In genomic region chr9:89470239-89470638, GRCh38 we compare ENCODE assay signal across 14 cellular contexts. TPM values are rescaled to one million over a fixed set of nuclear protein-coding genes. Genes with fewer than 3 reads are reported as not detected.
DNase-seq lines count a peak whose midpoint lies in the region; ATAC-seq and TF ChIP-seq lines count a peak whose summit lies in the region.
"Had no signal": no experiment of that assay in that cellular context is flagged by ENCODE, and none has a peak within 500 bp of the region (broad histone marks: within the 10 kb centered on the region; RNA-seq: fewer than 3 reads in every experiment).

No MANE protein-coding gene starts in this region.

- 43 to 61% methylated on average over 2 of the region's 2 CpGs for WGBS in sigmoid colon, 2 donors

- H3K27me3 Mint-ChIP-seq in activated CD4-positive, alpha-beta T cell treated with anti-CD3 and anti-CD28 coated beads, Interleukin-2, amount 10 ng/mL, durations not matched to agents 24 days and 14 days = no peaks in the 10 kb centered on the region
- H3K27me3 Mint-ChIP-seq in natural killer cell (ENCODE audit: low read depth in 2 of 2) = no peaks in the 10 kb centered on the region

- intact Hi-C loops in activated CD4-positive, alpha-beta T cell treated with anti-CD3 and anti-CD28 coated beads, Interleukin-2, amount 10 ng/mL, durations not matched to agents 24 days and 14 days (cut with micrococcal nuclease) = no loop called here
- intact Hi-C loops in natural killer cell (cut with micrococcal nuclease) (no loop called here), sigmoid colon (cut with DNase I) (no loop called here)

- no peaks in the 10 kb centered on the region for H3K27me3 ChIP-seq in sigmoid colon

- no peak overlapping the region for H3K4me3 ChIP-seq in sigmoid colon
- H3K4me3 ChIP-seq: psoas muscle had no signal

- no peak for TF ChIP-seq POLR2A in sigmoid colon (IDR thresholded peaks at IDR 0.05)

- peak overlapping the region; percentile 89 for H3K4me3 Mint-ChIP-seq in activated CD4-positive, alpha-beta T cell treated with anti-CD3 and anti-CD28 coated beads, Interleukin-2, amount 10 ng/mL, durations not matched to agents 24 days and 14 days
- peak overlapping the region; percentile 79 for H3K4me3 Mint-ChIP-seq in natural killer cell

- H3K27ac ChIP-seq in KOPT-K1 (ENCODE audit: low read depth, low read length, poor library complexity, severe bottlenecking) = peak overlapping the region; percentile 19
- H3K27ac ChIP-seq in sigmoid colon = no peak overlapping the region
- H3K27ac ChIP-seq: HL-60, psoas muscle had no signal

- no peak for ATAC-seq in natural killer cell
- ATAC-seq: psoas muscle had no signal

- TF ChIP-seq CTCF in natural killer cell (IDR thresholded peaks at IDR 0.05) = no peak
- TF ChIP-seq CTCF in sigmoid colon (IDR thresholded peaks at IDR 0.05) = no peak

- H3K27ac Mint-ChIP-seq in activated CD4-positive, alpha-beta T cell treated with anti-CD3 and anti-CD28 coated beads, Interleukin-2, amount 10 ng/mL, durations not matched to agents 24 days and 14 days = peak overlapping the region; percentile 96
- peak overlapping the region; percentile 80 to 94 for H3K27ac Mint-ChIP-seq in natural killer cell

- H3K4me1 Mint-ChIP-seq in activated CD4-positive, alpha-beta T cell treated with anti-CD3 and anti-CD28 coated beads, Interleukin-2, amount 10 ng/mL, durations not matched to agents 24 days and 14 days = peaks cover 82% of the 10 kb centered on the region
- H3K4me1 Mint-ChIP-seq in natural killer cell = peaks cover 85 to 92% of the 10 kb centered on the region in 2 donors

- H3K9me3 ChIP-seq in KOPT-K1 (ENCODE audit: insufficient read depth, low read length, poor library complexity, severe bottlenecking) = no peaks in the 10 kb centered on the region
- H3K9me3 ChIP-seq in sigmoid colon = no peaks in the 10 kb centered on the region
- H3K9me3 ChIP-seq: psoas muscle had no signal

- no peak for TF ChIP-seq EP300 in sigmoid colon (IDR thresholded peaks at IDR 0.05)

- H3K36me3 Mint-ChIP-seq in activated CD4-positive, alpha-beta T cell treated with anti-CD3 and anti-CD28 coated beads, Interleukin-2, amount 10 ng/mL, durations not matched to agents 24 days and 14 days (ENCODE audit: low read depth) = peaks cover 81% of the 10 kb centered on the region
- no peaks in the 10 kb centered on the region for H3K36me3 Mint-ChIP-seq in natural killer cell

- H3K36me3 ChIP-seq in KOPT-K1 (ENCODE audit: insufficient read depth, low read length) (peaks cover 95% of the 10 kb centered on the region), sigmoid colon (no peaks in the 10 kb centered on the region)

- DNase-seq in activated CD4-positive, alpha-beta T cell treated with anti-CD3 and anti-CD28 coated beads, Interleukin-2, amount 10 ng/mL, durations not matched to agents 24 days and 14 days = no peak
- DNase-seq in activated CD4-positive, alpha-beta T cell treated with anti-CD3 and anti-CD28 coated beads, Interleukin-2, amount 50 U/mL, for 4 hours = no peak
- DNase-seq in activated CD8-positive, alpha-beta memory T cell treated with anti-CD3 and anti-CD28 coated beads, Interleukin-2, amount 50 U/mL, for 48 hours = peak; percentile 26
- no peak for DNase-seq in natural killer cell
- DNase-seq in sigmoid colon = no peak
- DNase-seq in amygdala (lab: John Stamatoyannopoulos, UW) = no peak
- no peak for DNase-seq in islet precursor cell
- DNase-seq: effector CD8-positive, alpha-beta T cell; foreskin melanocyte; H7; kidney; psoas muscle had no signal

- H3K4me1 ChIP-seq in sigmoid colon = peaks cover 0 to 15% (median 0%) of the 10 kb centered on the region in 4 donors

- H3K9me3 Mint-ChIP-seq in activated CD4-positive, alpha-beta T cell treated with anti-CD3 and anti-CD28 coated beads, Interleukin-2, amount 10 ng/mL, durations not matched to agents 24 days and 14 days = no peaks in the 10 kb centered on the region
- H3K9me3 Mint-ChIP-seq in natural killer cell = no peaks in the 10 kb centered on the region

RNA-seq across cellular contexts. Expression of gene SEMA4D, which starts 27.7 kb away (rescaled TPM):
- total RNA-seq in activated CD4-positive, alpha-beta T cell treated with anti-CD3 and anti-CD28 coated beads, Interleukin-2, amount 10 ng/mL, durations not matched to agents 24 days and 14 days = 368 and 370 TPM in 2 replicates
- total RNA-seq in natural killer cell = 100 to 1,000 TPM; 354 to 448 (median 420) TPM
- 10 to 100 TPM in 1 of 4 donors, 1 to 10 TPM in 3; 4.6 to 13.0 (median 7.0) TPM for total RNA-seq in sigmoid colon
- polyA plus RNA-seq in sigmoid colon = 10 to 100 TPM in 1 of 3 donors, 1 to 10 TPM in 2; 1.4 to 35.1 (median 3.6) TPM

Comparison
In these comparisons a context has a peak if more than half of its experiments do, and no peak if none do; other contexts are left out.
1. RNA of gene SEMA4D, which starts 27.7 kb away (total RNA-seq): 354 to 448 TPM in natural killer cell and 368 to 370 TPM in activated CD4-positive, alpha-beta T cell treated with anti-CD3 and anti-CD28 coated beads, Interleukin-2, amount 10 ng/mL, durations not matched to agents 24 days and 14 days; 4.6 to 13.0 TPM in sigmoid colon; every median in the first group is over 10 times any median in the second.